Comparison of ENCODE assay signal across 12 cellular contexts in the genomic region with DNA sequence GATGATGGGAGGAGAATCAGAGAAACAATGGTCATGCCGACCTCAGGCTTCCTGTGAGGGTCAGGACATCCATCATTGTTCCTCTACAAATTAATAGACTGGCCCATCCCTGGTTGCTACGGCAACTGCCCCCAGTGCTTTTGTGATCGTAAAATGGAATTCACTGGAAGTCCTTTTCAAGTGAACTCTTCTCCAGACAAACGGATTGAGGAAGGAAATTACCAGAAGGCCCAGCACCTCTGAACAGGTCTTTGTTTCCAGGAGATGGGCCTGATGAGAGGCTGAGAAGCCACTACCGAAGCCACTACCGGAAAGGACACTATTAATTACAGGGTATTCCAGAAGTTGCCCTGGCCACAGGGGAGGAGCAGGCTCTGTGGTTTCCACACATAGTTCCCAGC.
DNase-seq lines count a peak whose midpoint lies in the region; ATAC-seq, FAIRE-seq and TF ChIP-seq lines count a peak whose summit lies in the region.
"Had no signal": no experiment of that assay in that cellular context is flagged by ENCODE, and none has a peak within 500 bp of the region (broad histone marks: within the 10 kb centered on the region; RNA-seq: fewer than 3 reads in every experiment).

No MANE protein-coding gene starts in this region.

- in situ Hi-C loops in Caki2 (cut with HindIII; ENCODE audit: low pct_unique_long_range_greater_than_20kb, low sequenced_read_pairs), result no loop called here

- H3K36me3 Mint-ChIP-seq in activated T-helper 2 cell treated with anti-CD3 and anti-CD28 coated beads, Interferon-gamma antibody, Interleukin-2, Interleukin-4, amounts not matched to agents 10 μg/mL and 5 μg/mL and 100 μg/mL, durations not matched to agents 14 hours and 24 hours and 36 hours (ENCODE audit: low read depth), result no peaks in the 10 kb centered on the region

- TF ChIP-seq POLR2A in A549 (IDR thresholded peaks at IDR 0.05; ENCODE audit: low read length), result no peak

- ATAC-seq in A549, result no peak
- no peak for ATAC-seq in HG03571 (IDR thresholded peaks at IDR 0.05; ENCODE audit: unreplicated experiment)
- ATAC-seq in HG03460 (IDR thresholded peaks at IDR 0.05; ENCODE audit: unreplicated experiment), result no peak

- H3K27ac Mint-ChIP-seq in activated T-helper 2 cell treated with anti-CD3 and anti-CD28 coated beads, Interferon-gamma antibody, Interleukin-2, Interleukin-4, amounts not matched to agents 10 μg/mL and 5 μg/mL and 100 μg/mL, durations not matched to agents 14 hours and 24 hours and 36 hours, result no peak overlapping the region

- no peak overlapping the region for H3K4me3 Mint-ChIP-seq in activated T-helper 2 cell treated with anti-CD3 and anti-CD28 coated beads, Interferon-gamma antibody, Interleukin-2, Interleukin-4, amounts not matched to agents 10 μg/mL and 5 μg/mL and 100 μg/mL, durations not matched to agents 14 hours and 24 hours and 36 hours (ENCODE audit: low read depth)

- TF ChIP-seq CTCF in A549 (IDR thresholded peaks at IDR 0.05) (no peak), kidney (IDR thresholded peaks at IDR 0.05; ENCODE audit: borderline replicate concordance, extremely low read depth, insufficient read depth) (no peak), D721Med (IDR thresholded peaks at IDR 0.05; ENCODE audit: insufficient read depth, missing control alignments) (no peak)

- H3K9me3 Mint-ChIP-seq in activated T-helper 2 cell treated with anti-CD3 and anti-CD28 coated beads, Interferon-gamma antibody, Interleukin-2, Interleukin-4, amounts not matched to agents 10 μg/mL and 5 μg/mL and 100 μg/mL, durations not matched to agents 14 hours and 24 hours and 36 hours, result no peaks in the 10 kb centered on the region

- H3K4me3 ChIP-seq in A549 (no peak overlapping the region), SJSA1 (no peak overlapping the region), kidney (ENCODE audit: low read length in 2 of 2) (no peak overlapping the region)

- no peak overlapping the region for H3K9ac ChIP-seq in kidney (ENCODE audit: low read length in 2 of 2)
- H3K9ac ChIP-seq: SK-N-SH had no signal

- H3K36me3 ChIP-seq in SJSA1 (no peaks in the 10 kb centered on the region), kidney (ENCODE audit: control insufficient read depth in 1 of 2, insufficient read depth in 2 of 2, low read length in 2 of 2) (no peaks in the 10 kb centered on the region)

- H3K4me1 ChIP-seq in A549 (peaks cover 20% of the 10 kb centered on the region), SJSA1 (replicated peaks) (peaks cover 37% of the 10 kb centered on the region), kidney (ENCODE audit: control insufficient read depth in 1 of 2, insufficient read depth in 1 of 2, low read depth in 1 of 2, low read length in 2 of 2) (peaks cover 0 to 2% of the 10 kb centered on the region in 2 donors)

- H3K4me1 Mint-ChIP-seq in activated T-helper 2 cell treated with anti-CD3 and anti-CD28 coated beads, Interferon-gamma antibody, Interleukin-2, Interleukin-4, amounts not matched to agents 10 μg/mL and 5 μg/mL and 100 μg/mL, durations not matched to agents 14 hours and 24 hours and 36 hours (ENCODE audit: low read depth), result peaks cover 42% of the 10 kb centered on the region

- no peak overlapping the region for H3K4me2 ChIP-seq in A549
- H3K4me2 ChIP-seq: SK-N-SH had no signal

- POLR2A ChIA-PET in A549 (lab: Yijun Ruan, JAX), result no interaction called here

- WGBS in A549 (ENCODE audit: missing lambda C conversion rate), result 73% methylated on average over 6 of the region's 6 CpGs

- no peak for TF ChIP-seq RAD21 in A549 (conservative IDR thresholded peaks at IDR 0.05 in 1 of 2, IDR thresholded peaks at IDR 0.05 in 1 of 2)

- intact Hi-C loops in kidney (cut with DNase I), result no loop called here
- intact Hi-C loops in activated T-helper 2 cell treated with anti-CD3 and anti-CD28 coated beads, Interferon-gamma antibody, Interleukin-2, Interleukin-4, amounts not matched to agents 10 μg/mL and 5 μg/mL and 100 μg/mL, durations not matched to agents 14 hours and 24 hours and 36 hours (cut with micrococcal nuclease), result no loop called here

- FAIRE-seq in A549 (lab: Jason Lieb, UNC), result no peak
- no peak for FAIRE-seq in kidney (lab: Jason Lieb, UNC)
- FAIRE-seq in D721Med (lab: Jason Lieb, UNC), result no peak

- CTCF ChIA-PET in A549 (lab: Yijun Ruan, JAX), result interaction anchor here (1.1 to 2.9 kb wide), 3 partner anchors 60 to 91 kb away, joined by 3 to 11 read pairs (median 4); no protein-coding TSS in a partner anchor

- no peaks in the 10 kb centered on the region for H3K27me3 ChIP-seq in SJSA1 (replicated peaks)

- no peaks in the 10 kb centered on the region for H3K9me3 ChIP-seq in A549
- no peaks in the 10 kb centered on the region for H3K9me3 ChIP-seq in SJSA1 (replicated peaks)
- H3K9me3 ChIP-seq in kidney (ENCODE audit: control insufficient read depth in 1 of 2, low read length in 2 of 2), result no peaks in the 10 kb centered on the region
- H3K9me3 ChIP-seq: SK-N-SH had no signal

- no peaks in the 10 kb centered on the region for H3K27me3 Mint-ChIP-seq in activated T-helper 2 cell treated with anti-CD3 and anti-CD28 coated beads, Interferon-gamma antibody, Interleukin-2, Interleukin-4, amounts not matched to agents 10 μg/mL and 5 μg/mL and 100 μg/mL, durations not matched to agents 14 hours and 24 hours and 36 hours (ENCODE audit: low read depth)

- DNase-seq in A549 (ENCODE audit: low read depth in 1 of 2, low spot score in 1 of 2) (peak in 1 of 2 experiments; percentile 39), Caki2 (ENCODE audit: low read depth) (peak; percentile 11), SJSA1 (ENCODE audit: low read depth in 1 of 2, low spot score in 2 of 2) (peak; percentile 67 to 69), kidney (no peak), D721Med (ENCODE audit: insufficient read length, low spot score) (no peak)
- no peak for DNase-seq in activated T-helper 2 cell treated with anti-CD3 and anti-CD28 coated beads, Interferon-gamma antibody, Interleukin-2, Interleukin-4, amounts not matched to agents 10 μg/mL and 5 μg/mL and 100 μg/mL, durations not matched to agents 14 hours and 24 hours and 36 hours (ENCODE audit: low spot score)
- DNase-seq: activated CD4-positive, alpha-beta T cell treated with anti-CD3 and anti-CD28 coated beads for 48 hours; C1 segment of cervical spinal cord; NCI-H526; SK-N-SH had no signal

- H3K27ac ChIP-seq in A549 (peak overlapping the region; percentile 41 to 70), SJSA1 (peak overlapping the region; percentile 11), kidney (ENCODE audit: low read depth in 2 of 2, low read length in 2 of 2) (peak overlapping the region; percentile 32 to 77)

- no peak for TF ChIP-seq EP300 in A549 (IDR thresholded peaks at IDR 0.05)

TF ChIP-seq in A549, 52 proteins besides CTCF, POLR2A, EP300 and RAD21:
- TF ChIP-seq NR3C1 (IDR thresholded peaks at IDR 0.05) (no peak), RNF2 (IDR thresholded peaks at IDR 0.05; ENCODE audit: borderline replicate concordance, low read depth) (no peak), MAZ (IDR thresholded peaks at IDR 0.05; ENCODE audit: borderline replicate concordance, low read depth, low read length) (no peak), BHLHE40 (IDR thresholded peaks at IDR 0.05; ENCODE audit: low read depth, low read length) (no peak), HEYL (CRISPR knock-in tag; IDR thresholded peaks at IDR 0.05) (no peak), RFX5 (IDR thresholded peaks at IDR 0.05) (no peak), RARB (CRISPR knock-in tag; IDR thresholded peaks at IDR 0.05) (no peak), GATA3 (IDR thresholded peaks at IDR 0.05; ENCODE audit: borderline replicate concordance) (no peak), CBX8 (IDR thresholded peaks at IDR 0.05) (no peak), TFCP2L1 (CRISPR knock-in tag; IDR thresholded peaks at IDR 0.05) (no peak)
- TF ChIP-seq, protein P1, sequence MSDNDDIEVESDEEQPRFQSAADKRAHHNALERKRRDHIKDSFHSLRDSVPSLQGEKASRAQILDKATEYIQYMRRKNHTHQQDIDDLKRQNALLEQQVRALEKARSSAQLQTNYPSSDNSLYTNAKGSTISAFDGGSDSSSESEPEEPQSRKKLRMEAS (IDR thresholded peaks at IDR 0.05), result no peak
- TF ChIP-seq, protein P2, sequence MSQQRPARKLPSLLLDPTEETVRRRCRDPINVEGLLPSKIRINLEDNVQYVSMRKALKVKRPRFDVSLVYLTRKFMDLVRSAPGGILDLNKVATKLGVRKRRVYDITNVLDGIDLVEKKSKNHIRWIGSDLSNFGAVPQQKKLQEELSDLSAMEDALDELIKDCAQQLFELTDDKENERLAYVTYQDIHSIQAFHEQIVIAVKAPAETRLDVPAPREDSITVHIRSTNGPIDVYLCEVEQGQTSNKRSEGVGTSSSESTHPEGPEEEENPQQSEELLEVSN (IDR thresholded peaks at IDR 0.05; ENCODE audit: borderline replicate concordance, low read depth), result no peak
- TF ChIP-seq, protein P3, sequence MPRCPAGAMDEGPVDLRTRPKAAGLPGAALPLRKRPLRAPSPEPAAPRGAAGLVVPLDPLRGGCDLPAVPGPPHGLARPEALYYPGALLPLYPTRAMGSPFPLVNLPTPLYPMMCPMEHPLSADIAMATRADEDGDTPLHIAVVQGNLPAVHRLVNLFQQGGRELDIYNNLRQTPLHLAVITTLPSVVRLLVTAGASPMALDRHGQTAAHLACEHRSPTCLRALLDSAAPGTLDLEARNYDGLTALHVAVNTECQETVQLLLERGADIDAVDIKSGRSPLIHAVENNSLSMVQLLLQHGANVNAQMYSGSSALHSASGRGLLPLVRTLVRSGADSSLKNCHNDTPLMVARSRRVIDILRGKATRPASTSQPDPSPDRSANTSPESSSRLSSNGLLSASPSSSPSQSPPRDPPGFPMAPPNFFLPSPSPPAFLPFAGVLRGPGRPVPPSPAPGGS (IDR thresholded peaks at IDR 0.05), result no peak

Comparison
In these comparisons a context has a peak if more than half of its experiments do, and no peak if none do; other contexts are left out.
1. DNase-seq: peak in Caki2 (single experiment) and SJSA1 (2 of 2); none in kidney (single experiment), activated T-helper 2 cell treated with anti-CD3 and anti-CD28 coated beads, Interferon-gamma antibody, Interleukin-2, Interleukin-4, amounts not matched to agents 10 μg/mL and 5 μg/mL and 100 μg/mL, durations not matched to agents 14 hours and 24 hours and 36 hours (single experiment) and D721Med (single experiment).
2. Peak in every context shown above with its lines, with median percentiles within 50 percentile points of each other: H3K27ac ChIP-seq.